ENCODE assay signal across 24 cellular contexts in the genomic region with DNA sequence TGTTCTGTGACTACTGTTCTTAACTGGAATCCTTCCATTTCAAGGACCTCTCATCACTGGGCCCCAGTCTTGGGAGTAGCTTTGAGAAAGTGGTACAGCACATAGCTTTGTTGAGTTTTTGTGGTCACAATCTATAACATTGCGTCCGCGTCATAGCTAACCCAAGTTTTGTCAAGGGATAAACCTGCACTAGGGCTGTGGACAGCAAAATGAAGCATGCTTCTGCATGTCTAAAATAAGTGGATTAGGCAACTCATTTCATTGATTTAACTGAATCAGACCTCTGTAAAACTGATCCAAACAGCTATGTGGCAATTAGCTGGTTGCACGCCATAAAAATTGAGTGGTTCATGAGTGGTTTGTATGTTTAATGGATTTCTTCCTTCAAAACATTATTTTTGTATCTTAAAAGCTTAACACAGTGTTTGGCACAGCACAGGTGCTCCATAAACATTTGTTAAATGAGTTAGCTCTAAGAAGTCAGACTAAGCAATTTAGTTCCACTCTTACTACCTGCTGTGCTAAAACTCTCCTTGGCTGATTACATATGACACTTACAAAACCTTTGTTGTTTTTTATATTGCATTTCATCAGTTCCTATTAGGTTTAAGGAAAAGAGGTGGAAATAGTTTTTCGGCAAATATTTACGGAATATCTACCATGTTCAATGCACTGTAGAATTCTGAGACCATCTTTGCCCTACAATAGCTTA.
DNase-seq lines count a peak whose midpoint lies in the region; ATAC-seq lines count a peak whose summit lies in the region.
"Had no signal": no experiment of that assay in that cellular context is flagged by ENCODE, and none has a peak within 500 bp of the region (broad histone marks: within the 10 kb centered on the region; RNA-seq: fewer than 3 reads in every experiment).

No MANE protein-coding gene starts in this region.

- H3K36me3 ChIP-seq in MG63 (no peaks in the 10 kb centered on the region), mesendoderm (ENCODE audit: control insufficient read depth, insufficient read depth, low read length) (no peaks in the 10 kb centered on the region)
- H3K36me3 ChIP-seq: stomach had no signal

- peak overlapping the region; percentile 27 for H2BK15ac ChIP-seq in mesendoderm (replicated peaks; ENCODE audit: low read depth)

- no peaks in the 10 kb centered on the region for H3K4me1 ChIP-seq in mesendoderm (ENCODE audit: control insufficient read depth, low read depth, low read length)
- H3K4me1 ChIP-seq: stomach had no signal

- no peak overlapping the region for H3K18ac ChIP-seq in mesendoderm (ENCODE audit: low read length)

- no peak overlapping the region for H2BK120ac ChIP-seq in mesendoderm (ENCODE audit: low read depth, low read length)

- H3K27me3 Mint-ChIP-seq in activated CD4-positive, alpha-beta T cell treated with anti-CD3 and anti-CD28 coated beads, Interleukin-2, amount 10 ng/mL, durations not matched to agents 24 days and 14 days: peaks cover 19% of the 10 kb centered on the region

- H3K27me3 ChIP-seq in MG63 (no peaks in the 10 kb centered on the region), mesendoderm (ENCODE audit: insufficient read depth, low read length, poor library complexity) (no peaks in the 10 kb centered on the region)
- H3K27me3 ChIP-seq: stomach had no signal

- H2BK5ac ChIP-seq in mesendoderm (ENCODE audit: low read length): no peak overlapping the region

- H3K9ac ChIP-seq in mesendoderm (ENCODE audit: low read length): no peak overlapping the region

- H3K4me2 ChIP-seq in mesendoderm (ENCODE audit: low read length): no peak overlapping the region

- no peak overlapping the region for H3K23ac ChIP-seq in mesendoderm (ENCODE audit: low read length)

- H3K4me3 ChIP-seq in MG63 (no peak overlapping the region), mesendoderm (ENCODE audit: low read length) (no peak overlapping the region)
- H3K4me3 ChIP-seq: lung, stomach had no signal

- H3K4me3 Mint-ChIP-seq in activated CD4-positive, alpha-beta T cell treated with anti-CD3 and anti-CD28 coated beads, Interleukin-2, amount 10 ng/mL, durations not matched to agents 24 days and 14 days: no peak overlapping the region
- H3K4me3 Mint-ChIP-seq: activated naive CD8-positive, alpha-beta T cell; CD8-positive, alpha-beta T cell; H9; neural crest cell; WTC11 had no signal

- no peaks in the 10 kb centered on the region for H3K9me3 ChIP-seq in MG63
- H3K9me3 ChIP-seq: stomach had no signal

- WGBS in mesendoderm (ENCODE audit: extremely low coverage, insufficient coverage, low lambda C conversion rate): no CpG with 5 or more reads among the region's 6 CpGs

- H2AK5ac ChIP-seq in mesendoderm (ENCODE audit: low read length): no peak overlapping the region

- no peaks in the 10 kb centered on the region for H3K4me1 Mint-ChIP-seq in activated CD4-positive, alpha-beta T cell treated with anti-CD3 and anti-CD28 coated beads, Interleukin-2, amount 10 ng/mL, durations not matched to agents 24 days and 14 days

- in situ Hi-C loops in KBM-7 (cut with MboI; ENCODE audit: low pct_unique_long_range_greater_than_20kb, low sequenced_read_pairs): no loop called here

- ATAC-seq in esophagus mucosa: peak; percentile 89
- ATAC-seq: CD8-positive, alpha-beta T cell had no signal

- no peaks in the 10 kb centered on the region for H3K79me1 ChIP-seq in mesendoderm (ENCODE audit: low read length)

- H3K56ac ChIP-seq in mesendoderm (ENCODE audit: low read length): no peak overlapping the region

- DNase-seq in MG63 (peak; percentile 19), NOMO-1 treated with DMSO at 0.1 percent for 48 hours (lab: John Stamatoyannopoulos, UW; ENCODE audit: unreplicated experiment) (peak; percentile 24), mesendoderm (no peak), KBM-7 (no peak), OCI-M2 (lab: John Stamatoyannopoulos, UW; ENCODE audit: unreplicated experiment) (no peak)
- no peak for DNase-seq in activated CD4-positive, alpha-beta T cell treated with anti-CD3 and anti-CD28 coated beads, Interleukin-2, amount 10 ng/mL, durations not matched to agents 24 days and 14 days
- DNase-seq: activated CD4-positive, alpha-beta T cell treated with anti-CD3 and anti-CD28 coated beads, Interleukin-2, amount 50 U/mL, for 48 hours; CD8-positive, alpha-beta T cell; DMS 273 treated with DMSO at 0.1 percent for 48 hours; H9; islet precursor cell; Kasumi-1; NCI-H1092; NCI-H2107; NCI-H524 treated with DMSO at 0.1 percent for 48 hours; posterior cingulate gyrus; SHP77; stomach; trophoblast cell had no signal

- intact Hi-C loops in activated CD4-positive, alpha-beta T cell treated with anti-CD3 and anti-CD28 coated beads, Interleukin-2, amount 10 ng/mL, durations not matched to agents 24 days and 14 days (cut with micrococcal nuclease): no loop called here

- H3K79me2 ChIP-seq in mesendoderm (ENCODE audit: control insufficient read depth, insufficient read depth, low read length): no peaks in the 10 kb centered on the region

- H3K36me3 Mint-ChIP-seq in activated CD4-positive, alpha-beta T cell treated with anti-CD3 and anti-CD28 coated beads, Interleukin-2, amount 10 ng/mL, durations not matched to agents 24 days and 14 days (ENCODE audit: low read depth): no peaks in the 10 kb centered on the region
- H3K36me3 Mint-ChIP-seq: CD8-positive, alpha-beta T cell; WTC11 had no signal

- H3K9me3 Mint-ChIP-seq in activated CD4-positive, alpha-beta T cell treated with anti-CD3 and anti-CD28 coated beads, Interleukin-2, amount 10 ng/mL, durations not matched to agents 24 days and 14 days: peaks cover 3% of the 10 kb centered on the region
- H3K9me3 Mint-ChIP-seq: CD8-positive, alpha-beta T cell; neural crest cell had no signal

- no peak overlapping the region for H3K4ac ChIP-seq in mesendoderm (ENCODE audit: low read depth, low read length)

- no peak overlapping the region for H4K8ac ChIP-seq in mesendoderm (ENCODE audit: low read depth, low read length)

- H3K27ac ChIP-seq in mesendoderm (ENCODE audit: low read depth, low read length): no peak overlapping the region
- H3K27ac ChIP-seq: stomach had no signal

- H3K27ac Mint-ChIP-seq in activated CD4-positive, alpha-beta T cell treated with anti-CD3 and anti-CD28 coated beads, Interleukin-2, amount 10 ng/mL, durations not matched to agents 24 days and 14 days: no peak overlapping the region
- H3K27ac Mint-ChIP-seq: activated naive CD8-positive, alpha-beta T cell; CD8-positive, alpha-beta T cell; H9; WTC11 had no signal

- no peak overlapping the region for H4K5ac ChIP-seq in mesendoderm (ENCODE audit: low read length)

Comparison
In these comparisons a context has a peak if more than half of its experiments do, and no peak if none do; other contexts are left out.
1. DNase-seq: peak in MG63 (single experiment) and NOMO-1 treated with DMSO at 0.1 percent for 48 hours (single experiment); none in mesendoderm (single experiment), KBM-7 (single experiment), activated CD4-positive, alpha-beta T cell treated with anti-CD3 and anti-CD28 coated beads, Interleukin-2, amount 10 ng/mL, durations not matched to agents 24 days and 14 days (single experiment) and OCI-M2 (single experiment).